In the genomic region with DNA sequence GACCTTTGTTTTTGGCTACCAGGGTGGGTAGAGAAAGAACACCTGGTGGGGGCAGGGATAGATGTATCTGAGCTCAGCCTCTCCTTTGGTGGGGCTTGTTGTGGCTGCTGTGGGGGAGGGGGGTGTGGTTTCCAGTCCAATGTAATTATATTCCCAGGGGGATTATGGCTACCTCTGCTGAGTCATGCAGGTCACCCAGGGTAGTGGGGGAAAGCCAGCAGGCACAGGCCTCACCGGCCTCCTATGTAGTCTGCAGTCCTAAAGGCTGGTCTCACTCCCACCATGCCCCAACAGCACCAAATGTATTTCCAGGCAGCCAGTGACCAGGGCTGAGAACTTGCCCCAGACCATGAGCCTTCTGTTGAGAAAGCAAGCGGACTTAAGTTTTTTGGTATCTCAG, we compare ENCODE assay signal across 14 cellular contexts.
"Had no signal": no experiment of that assay in that cellular context is flagged by ENCODE, and none has a peak within 500 bp of the region (broad histone marks: within the 10 kb centered on the region; RNA-seq: fewer than 3 reads in every experiment).

No MANE protein-coding gene starts in this region.

- H3K4me1 ChIP-seq: breast epithelium, gastrocnemius medialis, heart right ventricle, left ventricle myocardium inferior, pancreas, testis had no signal

- H3K4me3 ChIP-seq: breast epithelium, gastrocnemius medialis, heart right ventricle, left ventricle myocardium inferior, pancreas, testis had no signal

- H3K36me3 ChIP-seq: breast epithelium, gastrocnemius medialis, pancreas had no signal

- ATAC-seq: gastrocnemius medialis; heart right ventricle; pancreas; stimulated activated naive CD8-positive, alpha-beta T cell treated with anti-CD3 and anti-CD28 coated beads, Interleukin-15, amount 100 ng/mL, for 72 hours had no signal

- DNase-seq: activated gamma-delta T cell treated with Interleukin-2 at 50 U/mL for 16 hours; activated naive CD8-positive, alpha-beta T cell treated with anti-CD3 and anti-CD28 coated beads for 36 hours; activated T-cell treated with anti-CD3 and anti-CD28 coated beads, Interleukin-2, amount 50 U/mL, for 48 hours; anterior cingulate cortex; gastrocnemius medialis; heart right ventricle; left ventricle myocardium inferior; mesenchymal stem cell; stimulated activated CD4-positive, alpha-beta T cell treated with anti-CD3 and anti-CD28 coated beads, Interleukin-4, amount 100 ng/mL, for 24 hours; stimulated activated naive CD8-positive, alpha-beta T cell treated with anti-CD3 and anti-CD28 coated beads, Interleukin-15, amount 100 ng/mL, for 72 hours; T-helper 2 cell; testis had no signal

- H3K9me3 ChIP-seq: breast epithelium, gastrocnemius medialis, left ventricle myocardium inferior, pancreas, testis had no signal

- H3K27me3 ChIP-seq: breast epithelium, gastrocnemius medialis, heart right ventricle, pancreas, testis had no signal

- H3K27ac ChIP-seq: breast epithelium, gastrocnemius medialis, heart right ventricle, left ventricle myocardium inferior, pancreas had no signal
